12 cellular contexts compared by ENCODE assay signal in the genomic region with DNA sequence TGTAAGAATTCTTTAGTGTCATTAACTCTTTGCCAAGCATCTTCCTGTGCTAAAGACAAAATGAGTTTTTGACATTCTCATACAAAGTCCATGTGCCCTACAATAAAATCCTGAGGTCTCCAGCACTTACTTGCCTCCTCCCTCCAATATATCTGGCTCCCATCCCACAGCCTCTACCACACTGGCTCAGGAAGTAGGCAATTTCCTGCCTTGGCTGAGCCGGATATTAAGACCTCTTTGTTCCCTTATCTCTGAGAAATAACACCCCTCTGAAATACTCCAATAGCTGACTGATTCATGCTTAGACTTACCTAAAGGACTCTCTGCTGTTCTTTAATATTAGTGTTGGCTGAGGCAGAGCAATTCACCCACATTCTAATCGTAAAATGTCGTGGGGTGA. TPM values are rescaled to one million over a fixed set of nuclear protein-coding genes. Genes with fewer than 3 reads are reported as not detected.
DNase-seq lines count a peak whose midpoint lies in the region; ATAC-seq, FAIRE-seq and TF ChIP-seq lines count a peak whose summit lies in the region.
"Had no signal": no experiment of that assay in that cellular context is flagged by ENCODE, and none has a peak within 500 bp of the region (broad histone marks: within the 10 kb centered on the region; RNA-seq: fewer than 3 reads in every experiment).

No MANE protein-coding gene starts in this region.

- no peak for TF ChIP-seq CTCF in astrocyte (IDR thresholded peaks at IDR 0.05; ENCODE audit: insufficient read depth, low read depth, low read length)

- no peaks in the 10 kb centered on the region for H3K79me2 ChIP-seq in astrocyte (ENCODE audit: insufficient read depth, low read length)

- peaks cover 4% of the 10 kb centered on the region for H3K4me1 ChIP-seq in astrocyte (ENCODE audit: insufficient read depth, low read length)

- peak overlapping the region; percentile 51 for H3K4me2 ChIP-seq in astrocyte (ENCODE audit: low read length)

- peak; percentile 74 for FAIRE-seq in astrocyte (lab: Jason Lieb, UNC)

- no peak overlapping the region for H3K9ac ChIP-seq in astrocyte (ENCODE audit: low read length)

- H3K4me3 Mint-ChIP-seq in stimulated activated naive CD8-positive, alpha-beta T cell treated with anti-CD3 and anti-CD28 coated beads, Interleukin-15, Interleukin-2, amounts not matched to agents 100 ng/mL and 50 ng/mL, for 24 hours, result no peak overlapping the region
- no peak overlapping the region for H3K4me3 Mint-ChIP-seq in stimulated activated naive CD8-positive, alpha-beta T cell treated with anti-CD3 and anti-CD28 coated beads, Interleukin-15, amount 100 ng/mL, for 72 hours
- no peak overlapping the region for H3K4me3 Mint-ChIP-seq in astrocyte (ENCODE audit: unreplicated experiment)
- H3K4me3 Mint-ChIP-seq: effector memory CD8-positive, alpha-beta T cell; memory B cell had no signal

- H3K36me3 ChIP-seq in astrocyte (ENCODE audit: insufficient read depth, low read length), result no peaks in the 10 kb centered on the region
- H3K36me3 ChIP-seq: tibial nerve had no signal

- peaks cover 36% of the 10 kb centered on the region for H3K27me3 Mint-ChIP-seq in stimulated activated naive CD8-positive, alpha-beta T cell treated with anti-CD3 and anti-CD28 coated beads, Interleukin-15, Interleukin-2, amounts not matched to agents 100 ng/mL and 50 ng/mL, for 24 hours
- peaks cover 15% of the 10 kb centered on the region for H3K27me3 Mint-ChIP-seq in stimulated activated naive CD8-positive, alpha-beta T cell treated with anti-CD3 and anti-CD28 coated beads, Interleukin-15, amount 100 ng/mL, for 72 hours
- no peaks in the 10 kb centered on the region for H3K27me3 Mint-ChIP-seq in astrocyte (ENCODE audit: low read depth, unreplicated experiment)

- H3K4me3 ChIP-seq in astrocyte (ENCODE audit: insufficient read depth, low read depth, low read length), result no peak overlapping the region
- H3K4me3 ChIP-seq: tibial nerve had no signal

- ATAC-seq in stimulated activated naive CD8-positive, alpha-beta T cell treated with anti-CD3 and anti-CD28 coated beads, Interleukin-15, amount 100 ng/mL, for 72 hours, result no peak
- no peak for ATAC-seq in HG03354 (IDR thresholded peaks at IDR 0.05; ENCODE audit: poor library complexity, severe bottlenecking, unreplicated experiment)
- no peak for ATAC-seq in HG03571 (IDR thresholded peaks at IDR 0.05; ENCODE audit: unreplicated experiment)
- ATAC-seq: effector memory CD8-positive, alpha-beta T cell had no signal

- H3K36me3 Mint-ChIP-seq in stimulated activated naive CD8-positive, alpha-beta T cell treated with anti-CD3 and anti-CD28 coated beads, Interleukin-15, Interleukin-2, amounts not matched to agents 100 ng/mL and 50 ng/mL, for 24 hours (ENCODE audit: low read depth), result no peaks in the 10 kb centered on the region
- no peaks in the 10 kb centered on the region for H3K36me3 Mint-ChIP-seq in astrocyte (ENCODE audit: low read depth, unreplicated experiment)
- H3K36me3 Mint-ChIP-seq: memory B cell had no signal

- no peaks in the 10 kb centered on the region for H3K9me3 ChIP-seq in astrocyte (ENCODE audit: insufficient read depth, low read depth, low read length)
- H3K9me3 ChIP-seq: tibial nerve had no signal

- no peak overlapping the region for H3K27ac ChIP-seq in astrocyte (ENCODE audit: low read depth, low read length)

- H3K4me1 Mint-ChIP-seq in stimulated activated naive CD8-positive, alpha-beta T cell treated with anti-CD3 and anti-CD28 coated beads, Interleukin-15, Interleukin-2, amounts not matched to agents 100 ng/mL and 50 ng/mL, for 24 hours (ENCODE audit: low read depth), result peaks cover 6% of the 10 kb centered on the region
- H3K4me1 Mint-ChIP-seq in stimulated activated naive CD8-positive, alpha-beta T cell treated with anti-CD3 and anti-CD28 coated beads, Interleukin-15, amount 100 ng/mL, for 72 hours, result peaks cover 9% of the 10 kb centered on the region
- peaks cover 13% of the 10 kb centered on the region for H3K4me1 Mint-ChIP-seq in astrocyte (ENCODE audit: low read depth, unreplicated experiment)
- H3K4me1 Mint-ChIP-seq: memory B cell had no signal

- no peak overlapping the region for H2AFZ ChIP-seq in astrocyte (ENCODE audit: low read depth, low read length)

- DNase-seq in stimulated activated naive CD8-positive, alpha-beta T cell treated with anti-CD3 and anti-CD28 coated beads, Interleukin-15, amount 100 ng/mL, for 72 hours, result no peak
- DNase-seq in astrocyte (ENCODE audit: low read depth) (peak; percentile 74), iPS-NIHi7 (ENCODE audit: extremely low spot score) (peak; percentile 35), activated gamma-delta T cell (lab: John Stamatoyannopoulos, UW) (no peak), dedifferentiated amniotic fluid mesenchymal stem cell (ENCODE audit: extremely low spot score) (no peak)
- DNase-seq: effector memory CD8-positive, alpha-beta T cell; NCI-H2081 treated with DMSO at 0.1 percent for 48 hours had no signal

- H3K27me3 ChIP-seq in astrocyte (ENCODE audit: insufficient read depth, low read length), result no peaks in the 10 kb centered on the region
- H3K27me3 ChIP-seq: tibial nerve had no signal

- H4K20me1 ChIP-seq in astrocyte (ENCODE audit: insufficient read depth, low read length), result no peaks in the 10 kb centered on the region

- H3K27ac Mint-ChIP-seq in stimulated activated naive CD8-positive, alpha-beta T cell treated with anti-CD3 and anti-CD28 coated beads, Interleukin-15, Interleukin-2, amounts not matched to agents 100 ng/mL and 50 ng/mL, for 24 hours, result peak overlapping the region; percentile 23
- H3K27ac Mint-ChIP-seq in stimulated activated naive CD8-positive, alpha-beta T cell treated with anti-CD3 and anti-CD28 coated beads, Interleukin-15, amount 100 ng/mL, for 72 hours, result no peak overlapping the region
- no peak overlapping the region for H3K27ac Mint-ChIP-seq in astrocyte (ENCODE audit: unreplicated experiment)
- H3K27ac Mint-ChIP-seq: effector memory CD8-positive, alpha-beta T cell; memory B cell had no signal

- no peaks in the 10 kb centered on the region for H3K9me3 Mint-ChIP-seq in stimulated activated naive CD8-positive, alpha-beta T cell treated with anti-CD3 and anti-CD28 coated beads, Interleukin-15, Interleukin-2, amounts not matched to agents 100 ng/mL and 50 ng/mL, for 24 hours
- H3K9me3 Mint-ChIP-seq in stimulated activated naive CD8-positive, alpha-beta T cell treated with anti-CD3 and anti-CD28 coated beads, Interleukin-15, amount 100 ng/mL, for 72 hours, result no peaks in the 10 kb centered on the region
- H3K9me3 Mint-ChIP-seq in astrocyte (ENCODE audit: unreplicated experiment), result no peaks in the 10 kb centered on the region
- H3K9me3 Mint-ChIP-seq: effector memory CD8-positive, alpha-beta T cell; memory B cell had no signal

RNA-seq across cellular contexts. Expression of a gene that starts 37.6 kb away (rescaled TPM):
- 11.2 and 16.4 TPM in 2 replicates for total RNA-seq in astrocyte

Comparison
In these comparisons a context has a peak if more than half of its experiments do, and no peak if none do; other contexts are left out.
1. DNase-seq: peak in astrocyte (single experiment) and iPS-NIHi7 (single experiment); none in stimulated activated naive CD8-positive, alpha-beta T cell treated with anti-CD3 and anti-CD28 coated beads, Interleukin-15, amount 100 ng/mL, for 72 hours (0 of 2), activated gamma-delta T cell (single experiment) and dedifferentiated amniotic fluid mesenchymal stem cell (single experiment).